In the genomic region with DNA sequence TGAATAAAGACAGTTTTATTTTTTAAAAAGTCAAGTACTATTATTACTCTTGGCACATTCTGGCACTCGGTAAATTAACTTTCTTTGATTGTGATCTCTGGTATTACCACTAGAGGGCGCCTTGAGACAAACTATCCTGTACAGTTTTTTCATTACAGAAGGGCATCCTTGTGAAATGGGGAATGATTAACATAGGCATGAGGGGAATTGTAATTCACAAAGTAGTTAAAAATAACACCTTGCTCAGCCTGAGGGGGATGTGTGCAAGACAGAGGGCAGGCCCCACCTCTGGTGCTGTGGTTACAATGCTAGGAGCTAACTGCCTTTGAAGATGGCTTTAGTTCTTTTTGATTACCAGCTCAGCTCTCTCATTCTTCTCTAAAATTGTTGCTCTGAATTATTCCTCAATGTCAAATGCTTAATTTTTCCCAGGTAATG, we compare ENCODE assay signal across 8 cellular contexts. TPM values are rescaled to one million over a fixed set of nuclear protein-coding genes. Genes with fewer than 3 reads are reported as not detected.
DNase-seq lines count a peak whose midpoint lies in the region; ATAC-seq and TF ChIP-seq lines count a peak whose summit lies in the region.

No MANE protein-coding gene starts in this region.

- H3K36me3 ChIP-seq in Caco-2 (ENCODE audit: control insufficient read depth, insufficient read depth, low read length), result no peaks in the 10 kb centered on the region
- no peaks in the 10 kb centered on the region for H3K36me3 ChIP-seq in OCI-LY1 (ENCODE audit: insufficient read depth, low read length)

- H3K27me3 Mint-ChIP-seq in Caco-2 (ENCODE audit: insufficient read depth, unreplicated experiment) (peaks cover 25% of the 10 kb centered on the region), HFFc6 (ENCODE audit: insufficient read depth) (no peaks in the 10 kb centered on the region), mesothelial cell of epicardium (ENCODE audit: low read depth) (peaks cover 25% of the 10 kb centered on the region)

- H3K27ac Mint-ChIP-seq in Caco-2 (ENCODE audit: unreplicated experiment), result no peak overlapping the region
- no peak overlapping the region for H3K27ac Mint-ChIP-seq in HFFc6
- H3K27ac Mint-ChIP-seq in mesothelial cell of epicardium, result no peak overlapping the region

- no peak overlapping the region for H3K9ac ChIP-seq in OCI-LY1 (ENCODE audit: low read length)

- H3K4me3 ChIP-seq in Caco-2 (ENCODE audit: low read depth, low read length) (no peak overlapping the region), OCI-LY1 (ENCODE audit: low read depth, low read length, poor library complexity, severe bottlenecking) (no peak overlapping the region), dorsolateral prefrontal cortex (no peak overlapping the region)

- CTCF ChIA-PET in Caco-2 (lab: Charles Lee), result interaction anchor here (0.7 to 1.0 kb wide), 4 partner anchors 39 to 308 kb away, joined by 3 to 8 read pairs (median 3); no protein-coding TSS in a partner anchor

- no TSS peak for BruUV-seq in Caco-2 (replicated peaks; lab: Mats Ljungman, UMichigan)

- no peaks in the 10 kb centered on the region for H4K20me1 ChIP-seq in OCI-LY1 (ENCODE audit: insufficient read depth, low read length)

- H3F3A ChIP-seq in OCI-LY1 (ENCODE audit: insufficient read depth, low read length), result no peaks in the 10 kb centered on the region

- ATAC-seq in HG03432 (IDR thresholded peaks at IDR 0.05; ENCODE audit: unreplicated experiment), result no peak
- ATAC-seq in HG03565 (IDR thresholded peaks at IDR 0.05; ENCODE audit: unreplicated experiment), result no peak

- H3K4me1 Mint-ChIP-seq in Caco-2 (ENCODE audit: low read depth, unreplicated experiment) (no peaks in the 10 kb centered on the region), HFFc6 (ENCODE audit: low read depth) (peaks cover 54% of the 10 kb centered on the region), mesothelial cell of epicardium (peaks cover 2% of the 10 kb centered on the region)

- no peak overlapping the region for H2AFZ ChIP-seq in OCI-LY1 (ENCODE audit: low read length)

- H3K4me2 ChIP-seq in OCI-LY1 (ENCODE audit: low read length), result no peak overlapping the region

- no peaks in the 10 kb centered on the region for H3K36me3 Mint-ChIP-seq in Caco-2 (ENCODE audit: insufficient read depth, unreplicated experiment)
- H3K36me3 Mint-ChIP-seq in HFFc6 (ENCODE audit: low read depth), result 0 out of 2 replicates have a peak, but pooled peaks cover 12% of the 10 kb centered on the region
- peaks cover 2% of the 10 kb centered on the region for H3K36me3 Mint-ChIP-seq in mesothelial cell of epicardium

- H3K9me3 Mint-ChIP-seq in Caco-2 (ENCODE audit: unreplicated experiment), result no peaks in the 10 kb centered on the region
- peaks cover 15% of the 10 kb centered on the region for H3K9me3 Mint-ChIP-seq in HFFc6
- H3K9me3 Mint-ChIP-seq in mesothelial cell of epicardium, result peaks cover 13% of the 10 kb centered on the region

- POLR2A ChIA-PET in Caco-2 (lab: Charles Lee), result no interaction called here

- peak; percentile 62 to 80 for TF ChIP-seq CTCF in Caco-2 (IDR thresholded peaks at IDR 0.05; ENCODE audit: insufficient read depth in 1 of 2, low read depth in 1 of 2, low read length in 1 of 2, severe bottlenecking in 1 of 2, unreplicated experiment in 1 of 2)
- peak; percentile 98 for TF ChIP-seq CTCF in HFFc6 (IDR thresholded peaks at IDR 0.05)
- peak; percentile 66 for TF ChIP-seq CTCF in OCI-LY1 (IDR thresholded peaks at IDR 0.05; ENCODE audit: low read length)
- TF ChIP-seq CTCF in dorsolateral prefrontal cortex (IDR thresholded peaks at IDR 0.05 in 54 of 56, conservative IDR thresholded peaks at IDR 0.05 in 2 of 56; ENCODE audit: low read depth in 1 of 56, partially characterized antibody in 56 of 56), result peak; percentile 60 to 95 (median 83)
- TF ChIP-seq CTCF in mesothelial cell of epicardium (IDR thresholded peaks at IDR 0.05; ENCODE audit: unreplicated experiment), result peak; percentile 83

- H3K27me3 ChIP-seq in Caco-2 (replicated peaks; ENCODE audit: control insufficient read depth, insufficient read depth, low read length), result no peaks in the 10 kb centered on the region
- no peaks in the 10 kb centered on the region for H3K27me3 ChIP-seq in OCI-LY1 (ENCODE audit: insufficient read depth, low read length)
- H3K27me3 ChIP-seq in dorsolateral prefrontal cortex, result peaks cover 0 to 7% (median 0%) of the 10 kb centered on the region in 45 donors

- H3K9me3 ChIP-seq in Caco-2 (no peaks in the 10 kb centered on the region), OCI-LY1 (ENCODE audit: low read length) (no peaks in the 10 kb centered on the region)

- H3K9me2 ChIP-seq in OCI-LY1 (ENCODE audit: low read depth, low read length), result no peaks in the 10 kb centered on the region

- DNase-seq in Caco-2 (peak in 1 of 2 experiments; percentile 63), HFFc6 (peak; percentile 60), dorsolateral prefrontal cortex (no peak), mesothelial cell of epicardium (ENCODE audit: low spot score in 2 of 2, unreplicated experiment in 2 of 2) (no peak), posterior vena cava (ENCODE audit: low spot score) (no peak)

- no peak overlapping the region for H3K27ac ChIP-seq in OCI-LY1 (ENCODE audit: low read depth, low read length, poor library complexity, severe bottlenecking)
- no peak overlapping the region for H3K27ac ChIP-seq in dorsolateral prefrontal cortex

- H3K4me3 Mint-ChIP-seq in Caco-2 (ENCODE audit: unreplicated experiment) (no peak overlapping the region), HFFc6 (no peak overlapping the region), mesothelial cell of epicardium (no peak overlapping the region)

- intact Hi-C loops in Caco-2 (cut with micrococcal nuclease; ENCODE audit: unreplicated experiment), result loop anchor here (1.0 to 5.0 kb wide), 7 partner anchors 39 to 307 kb away; a partner anchor contains a TSS
- intact Hi-C loops in dorsolateral prefrontal cortex (cut with DNase I), result loop anchor here (5.0 kb wide), 3 partner anchors 91 to 306 kb away; no protein-coding TSS in a partner anchor
- intact Hi-C loops in posterior vena cava (cut with DNase I), result no loop called here

- no peaks in the 10 kb centered on the region for H3K79me2 ChIP-seq in OCI-LY1 (ENCODE audit: insufficient read depth, low read length)

- no peaks in the 10 kb centered on the region; the same call in 1 of the 2 replicates for H3K4me1 ChIP-seq in Caco-2
- no peaks in the 10 kb centered on the region for H3K4me1 ChIP-seq in OCI-LY1 (ENCODE audit: insufficient read depth, low read length, severe bottlenecking)

RNA-seq across cellular contexts. Expression of a gene that starts 24.2 kb away (rescaled TPM):
- total RNA-seq in Caco-2 (2022), result not detected in 2 replicates
- total RNA-seq in HFFc6 (2021; fragmentation: NEBNext Ultra II Directional; extraction: Animal tissue kit (Norgen Biotek cat#: 25700)), result under 1 TPM in 2 of 6 experiments, not detected in 4; 0.25 to 0.27 TPM
- total RNA-seq in dorsolateral prefrontal cortex, result 1 to 10 TPM in 20 of 120 experiments, under 1 TPM in 38, not detected in 62; 0.20 to 3.1 (median 0.80) TPM
- total RNA-seq in mesothelial cell of epicardium, result not detected in 3 replicates
- total RNA-seq in posterior vena cava, result not detected

RNA-seq across cellular contexts. Expression of a gene that starts 32.3 kb away (rescaled TPM):
- 40.6 and 40.8 TPM in 2 replicates for total RNA-seq in Caco-2 (2022)
- 10 to 100 TPM; 11.3 to 15.6 (median 13.1) TPM for total RNA-seq in HFFc6 (2021; fragmentation: NEBNext Ultra II Directional; extraction: Animal tissue kit (Norgen Biotek cat#: 25700))
- 10 to 100 TPM in 111 of 120 experiments, 1 to 10 TPM in 9; 8.6 to 21.4 (median 12.6) TPM for total RNA-seq in dorsolateral prefrontal cortex
- total RNA-seq in mesothelial cell of epicardium, result 11.3 to 13.1 TPM (median 11.7 TPM) in 3 replicates
- total RNA-seq in posterior vena cava, result 10 to 100 TPM; 15.0 to 15.7 TPM

Comparison
In these comparisons a context has a peak if more than half of its experiments do, and no peak if none do; other contexts are left out.
1. intact Hi-C loops: an anchor here in Caco-2 (1.0 to 5.0 kb wide) and dorsolateral prefrontal cortex (5.0 kb wide); none called in posterior vena cava.